In the genomic region with DNA sequence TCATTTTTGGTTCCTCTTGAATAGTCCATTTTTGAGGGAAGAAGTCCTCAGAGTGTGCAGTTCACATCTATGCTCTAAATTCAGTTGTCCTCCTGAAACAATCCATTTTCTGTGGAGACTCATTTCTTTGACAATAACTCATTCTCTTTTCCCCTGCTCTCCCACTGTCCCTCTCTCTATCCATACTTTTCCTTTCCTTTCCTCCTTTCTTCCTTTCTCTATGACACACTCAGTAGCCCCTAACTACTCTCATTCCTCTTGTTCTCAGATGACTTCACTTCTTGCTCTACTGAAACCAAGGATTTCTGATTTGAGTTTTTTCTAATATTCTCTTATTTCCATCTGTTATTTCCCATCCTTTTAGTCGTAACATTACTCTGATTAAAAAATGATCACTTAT, we compare ENCODE assay signal across 25 cellular contexts.
"Had no signal": no experiment of that assay in that cellular context is flagged by ENCODE, and none has a peak within 500 bp of the region (broad histone marks: within the 10 kb centered on the region; RNA-seq: fewer than 3 reads in every experiment).

No MANE protein-coding gene starts in this region.

- H3K36me3 Mint-ChIP-seq: immature natural killer cell had no signal

- H3K9me3 Mint-ChIP-seq: dendritic cell treated with granulocyte-macrophage colony-stimulating factor and Interleukin-4, amounts not matched to agents 40 ng/mL and 50 ng/mL, for 4 days; effector memory CD8-positive, alpha-beta T cell; endodermal cell had no signal

- H3K27ac Mint-ChIP-seq: dendritic cell treated with granulocyte-macrophage colony-stimulating factor and Interleukin-4, amounts not matched to agents 40 ng/mL and 50 ng/mL, for 4 days; effector memory CD8-positive, alpha-beta T cell; endodermal cell; immature natural killer cell had no signal

- H3K27ac ChIP-seq: colonic mucosa, epithelial cell of prostate, esophagus squamous epithelium, foreskin keratinocyte, gastroesophageal sphincter, heart left ventricle, hepatocyte, lower lobe of right lung had no signal

- DNase-seq: colonic mucosa; cortex of kidney; effector CD8-positive, alpha-beta T cell; effector memory CD8-positive, alpha-beta T cell; endodermal cell; erythroblast; esophagus squamous epithelium; foreskin keratinocyte; heart left ventricle; hypothalamus; immature natural killer cell; islet precursor cell; kidney; kidney glomerular epithelial cell; left colon; left ventricle myocardium superior; lower lobe of right lung; mesenchymal stem cell; midbrain had no signal

- H3K4me1 ChIP-seq: colonic mucosa, foreskin keratinocyte, lower lobe of right lung had no signal

- H2AFZ ChIP-seq: hepatocyte had no signal

- H3K27me3 ChIP-seq: esophagus squamous epithelium, gastroesophageal sphincter had no signal

- H3K4me3 ChIP-seq: colonic mucosa, esophagus squamous epithelium, gastroesophageal sphincter, heart left ventricle, hepatocyte, lower lobe of right lung had no signal

- H3K4me1 Mint-ChIP-seq: immature natural killer cell had no signal

- ATAC-seq: effector memory CD8-positive, alpha-beta T cell; esophagus mucosa; foreskin keratinocyte; gastroesophageal sphincter; heart left ventricle; left colon; left lobe of liver; left ventricle myocardium superior; lower lobe of right lung had no signal

- H3K36me3 ChIP-seq: colonic mucosa, esophagus squamous epithelium, gastroesophageal sphincter, heart left ventricle, lower lobe of right lung had no signal

- H3K9me3 ChIP-seq: colonic mucosa, esophagus squamous epithelium, gastroesophageal sphincter, heart left ventricle, lower lobe of right lung had no signal

- H3K4me3 Mint-ChIP-seq: dendritic cell treated with granulocyte-macrophage colony-stimulating factor and Interleukin-4, amounts not matched to agents 40 ng/mL and 50 ng/mL, for 4 days; effector memory CD8-positive, alpha-beta T cell; endodermal cell; immature natural killer cell had no signal

- H3K4me2 ChIP-seq: hepatocyte had no signal

- H3K79me2 ChIP-seq: hepatocyte had no signal
